In the genomic region with DNA sequence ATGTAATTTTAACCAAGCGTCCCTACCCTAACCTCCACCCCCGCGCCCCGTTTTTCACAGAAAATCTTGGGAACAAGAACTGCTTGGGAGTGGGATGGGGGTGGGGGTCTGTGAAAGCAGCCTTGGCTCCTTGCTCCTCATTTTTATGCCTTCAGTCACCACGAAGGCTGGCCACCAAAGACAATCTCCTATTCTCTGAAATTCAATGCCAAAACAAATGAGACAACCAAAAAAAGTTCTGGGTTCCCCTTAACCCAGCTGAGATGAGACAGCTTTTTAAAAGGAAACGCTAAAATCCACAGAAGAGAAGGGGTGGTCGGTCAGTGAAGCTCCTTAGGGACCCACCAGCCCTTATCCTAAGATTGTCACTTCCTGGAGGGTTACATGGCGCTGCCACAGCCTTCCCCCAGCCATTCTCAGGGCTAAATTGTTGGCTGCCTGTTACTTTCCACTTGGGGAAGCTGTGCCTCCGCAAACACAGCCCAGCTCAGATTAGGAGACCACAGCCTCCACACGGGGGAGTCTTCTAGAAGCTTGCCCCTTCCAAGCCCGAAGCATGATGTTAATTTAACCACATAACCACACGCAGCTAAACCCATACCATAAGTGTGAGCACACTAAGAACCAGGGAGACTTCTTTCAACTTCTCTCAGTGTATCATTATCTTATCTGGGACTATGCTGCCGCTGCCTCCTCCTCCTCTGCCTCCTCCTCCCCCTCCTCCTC, we compare ENCODE assay signal across 9 cellular contexts.
DNase-seq lines count a peak whose midpoint lies in the region; ATAC-seq, FAIRE-seq and TF ChIP-seq lines count a peak whose summit lies in the region.
"Had no signal": no experiment of that assay in that cellular context is flagged by ENCODE, and none has a peak within 500 bp of the region (broad histone marks: within the 10 kb centered on the region; RNA-seq: fewer than 3 reads in every experiment).

No MANE protein-coding gene starts in this region.

- H3K9me3 ChIP-seq in osteoblast (ENCODE audit: low read depth, low read length) (no peaks in the 10 kb centered on the region), gastroesophageal sphincter (no peaks in the 10 kb centered on the region)

- H3K27ac ChIP-seq in osteoblast (ENCODE audit: low read depth, low read length): peak overlapping the region; percentile 96
- peak overlapping the region in 1 of 4 donors; percentile 12 for H3K27ac ChIP-seq in gastroesophageal sphincter

- TF ChIP-seq POLR2A in gastroesophageal sphincter (IDR thresholded peaks at IDR 0.05) (no peak), H54 (IDR thresholded peaks at IDR 0.05; ENCODE audit: low read depth, low read length) (no peak)

- peaks cover 1% of the 10 kb centered on the region for H3K36me3 Mint-ChIP-seq in central memory CD8-positive, alpha-beta T cell (ENCODE audit: insufficient read depth)

- H3K4me2 ChIP-seq in osteoblast (ENCODE audit: insufficient read depth, low read length): peak overlapping the region; percentile 77

- H3K27ac Mint-ChIP-seq in central memory CD8-positive, alpha-beta T cell (ENCODE audit: low read depth): no peak overlapping the region
- H3K27ac Mint-ChIP-seq: activated B cell treated with CpG ODN at 0.5 μM for 24 hours had no signal

- 24 to 68% methylated on average over 3 to 13 of the region's 13 CpGs for WGBS in gastroesophageal sphincter (ENCODE audit: low coverage in 1 of 2), 2 donors

- peaks cover 2% of the 10 kb centered on the region for H3K27me3 ChIP-seq in GM06990 (replicated peaks; ENCODE audit: control insufficient read depth, insufficient read depth, low read length)
- no peaks in the 10 kb centered on the region for H3K27me3 ChIP-seq in osteoblast (ENCODE audit: insufficient read depth, low read length)
- peaks cover 81% of the 10 kb centered on the region for H3K27me3 ChIP-seq in gastroesophageal sphincter

- peak; percentile 90 for ATAC-seq in central memory CD8-positive, alpha-beta T cell (replicated peaks; ENCODE audit: extremely low read depth, poor library complexity, severe bottlenecking)
- ATAC-seq in gastroesophageal sphincter: no peak
- no peak for ATAC-seq in GM19351 (IDR thresholded peaks at IDR 0.05; ENCODE audit: unreplicated experiment)

- peaks cover 17% of the 10 kb centered on the region for H3K4me1 Mint-ChIP-seq in central memory CD8-positive, alpha-beta T cell

- no peak for TF ChIP-seq EP300 in gastroesophageal sphincter (IDR thresholded peaks at IDR 0.05)

- no peaks in the 10 kb centered on the region for H3K9me3 Mint-ChIP-seq in central memory CD8-positive, alpha-beta T cell
- H3K9me3 Mint-ChIP-seq: activated B cell treated with CpG ODN at 0.5 μM for 24 hours had no signal

- peaks cover 28% of the 10 kb centered on the region for H3K4me1 ChIP-seq in osteoblast (ENCODE audit: insufficient read depth, low read length)
- H3K4me1 ChIP-seq in gastroesophageal sphincter: peaks cover 0 to 17% (median 9%) of the 10 kb centered on the region in 3 donors

- no peak for FAIRE-seq in H54 (lab: Jason Lieb, UNC)

- TF ChIP-seq CTCF in GM06990 (IDR thresholded peaks at IDR 0.05; ENCODE audit: insufficient read depth, low read length, poor library complexity, severe bottlenecking) (peak; percentile 27), osteoblast (IDR thresholded peaks at IDR 0.05; ENCODE audit: extremely low read depth, low read depth, low read length) (peak; percentile 83), gastroesophageal sphincter (IDR thresholded peaks at IDR 0.05) (peak in 1 of 4 experiments; percentile 23)

- no peaks in the 10 kb centered on the region for H3K79me2 ChIP-seq in osteoblast (ENCODE audit: insufficient read depth, low read length)

- DNase-seq in GM06990 (ENCODE audit: extremely low read depth, insufficient read length) (no peak), NCI-H226 (peak; percentile 99), osteoblast (ENCODE audit: insufficient read length, low spot score, missing footprints) (peak; percentile 93), H54 (ENCODE audit: insufficient read length, low spot score) (no peak), middle frontal gyrus (ENCODE audit: extremely low spot score, low spot score) (no peak)
- DNase-seq in central memory CD8-positive, alpha-beta T cell (ENCODE audit: low spot score in 2 of 2): peak in 1 of 2 donors; percentile 44
- DNase-seq: activated B cell treated with CpG ODN at 0.5 μM for 24 hours had no signal

- peak overlapping the region; percentile 80 for H2AFZ ChIP-seq in osteoblast (ENCODE audit: low read length)

- no peak overlapping the region for H3K4me3 Mint-ChIP-seq in central memory CD8-positive, alpha-beta T cell
- H3K4me3 Mint-ChIP-seq: activated B cell treated with CpG ODN at 0.5 μM for 24 hours had no signal

- H3K4me3 ChIP-seq in GM06990 (replicated peaks; ENCODE audit: low read depth, low read length) (no peak overlapping the region), osteoblast (ENCODE audit: insufficient read depth, low read length) (peak overlapping the region; percentile 56), gastroesophageal sphincter (no peak overlapping the region)

- H3K36me3 ChIP-seq in GM06990 (ENCODE audit: control insufficient read depth, insufficient read depth, low read length) (no peaks in the 10 kb centered on the region), osteoblast (ENCODE audit: insufficient read depth, low read length) (no peaks in the 10 kb centered on the region), gastroesophageal sphincter (no peaks in the 10 kb centered on the region)

- peaks cover 81% of the 10 kb centered on the region for H3K27me3 Mint-ChIP-seq in central memory CD8-positive, alpha-beta T cell

- no peaks in the 10 kb centered on the region for H4K20me1 ChIP-seq in osteoblast (ENCODE audit: insufficient read depth, low read length)

Comparison
In these comparisons a context has a peak if more than half of its experiments do, and no peak if none do; other contexts are left out.
1. DNase-seq: peak in NCI-H226 (single experiment) and osteoblast (single experiment); none in GM06990 (single experiment), H54 (single experiment) and middle frontal gyrus (single experiment).